Comparison of ENCODE assay signal across 20 cellular contexts in the genomic region with DNA sequence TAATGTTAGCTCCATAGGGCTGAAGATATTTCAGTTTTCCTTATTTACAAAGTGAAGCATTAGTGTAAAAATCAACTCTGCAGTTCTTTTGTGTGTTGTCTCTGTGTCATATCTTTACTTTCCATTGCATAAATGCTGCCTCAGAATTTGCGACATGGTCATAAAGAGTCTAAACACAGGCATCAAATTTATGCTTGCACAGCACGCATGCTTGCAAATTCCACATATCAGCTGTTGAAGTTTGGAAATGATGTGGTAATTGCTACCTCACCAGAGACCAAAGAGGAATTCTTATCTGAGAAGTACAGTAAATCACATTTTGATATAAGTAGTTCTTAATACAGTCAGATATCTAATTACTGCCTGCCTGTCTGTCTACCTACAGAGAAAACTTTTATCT.
A peak's percentile ranks its signal among the peaks of the same experiment; 100 is the strongest.
DNase-seq lines count a peak whose midpoint lies in the region; ATAC-seq and TF ChIP-seq lines count a peak whose summit lies in the region.
"Had no signal": no experiment of that assay in that cellular context is flagged by ENCODE, and none has a peak within 500 bp of the region (broad histone marks: within the 10 kb centered on the region; RNA-seq: fewer than 3 reads in every experiment).

No MANE protein-coding gene starts in this region.

- intact Hi-C loops in OCI-LY7 (cut with micrococcal nuclease; ENCODE audit: unreplicated experiment): no loop called here
- intact Hi-C loops in activated CD8-positive, alpha-beta T cell treated with anti-CD3 and anti-CD28 coated beads for 36 hours (cut with micrococcal nuclease): no loop called here

- H2AFZ ChIP-seq in OCI-LY7 (ENCODE audit: low read length) (peak overlapping the region; percentile 77; the same call in 1 of the 2 replicates), smooth muscle cell (ENCODE audit: low read depth) (peak overlapping the region; percentile 14)

- CTCF ChIA-PET in OCI-LY7 (lab: Charles Lee; ENCODE audit: unreplicated experiment): no interaction called here
- CTCF ChIA-PET in activated CD8-positive, alpha-beta T cell treated with anti-CD3 and anti-CD28 coated beads for 36 hours (lab: Charles Lee): no interaction called here

- WGBS in endodermal cell (ENCODE audit: insufficient coverage in 1 of 2, insufficient read length in 1 of 2), 2 experiments: 91% methylated on average over 2 of the region's 2 CpGs; no CpG with 5 or more reads in 1 of the 2 experiments
- WGBS in smooth muscle cell (ENCODE audit: low lambda C conversion rate): 43% methylated on average over 2 of the region's 2 CpGs

- no peaks in the 10 kb centered on the region for H3K36me3 Mint-ChIP-seq in endodermal cell (ENCODE audit: low read depth)
- H3K36me3 Mint-ChIP-seq in activated CD8-positive, alpha-beta T cell treated with anti-CD3 and anti-CD28 coated beads for 36 hours (ENCODE audit: low read depth): no peaks in the 10 kb centered on the region
- H3K36me3 Mint-ChIP-seq: IgD-negative memory B cell had no signal

- no peaks in the 10 kb centered on the region for H3F3A ChIP-seq in smooth muscle cell (ENCODE audit: low read depth)

- H3K79me2 ChIP-seq in OCI-LY7 (ENCODE audit: insufficient read depth, low read depth, low read length) (no peaks in the 10 kb centered on the region), smooth muscle cell (ENCODE audit: low read depth) (no peaks in the 10 kb centered on the region)

- no peak for ATAC-seq in HG03439 (IDR thresholded peaks at IDR 0.05; ENCODE audit: unreplicated experiment)
- ATAC-seq in activated CD8-positive, alpha-beta T cell treated with anti-CD3 and anti-CD28 coated beads for 36 hours: no peak
- ATAC-seq: A549 had no signal

- no peaks in the 10 kb centered on the region for H4K20me1 ChIP-seq in OCI-LY7 (ENCODE audit: insufficient read depth, low read length)
- no peaks in the 10 kb centered on the region for H4K20me1 ChIP-seq in smooth muscle cell (ENCODE audit: low read depth)

- peak overlapping the region; percentile 63 for H3K27ac Mint-ChIP-seq in endodermal cell
- no peak overlapping the region for H3K27ac Mint-ChIP-seq in activated CD8-positive, alpha-beta T cell treated with anti-CD3 and anti-CD28 coated beads for 36 hours
- H3K27ac Mint-ChIP-seq: CD4-positive, alpha-beta T cell; H9; IgD-negative memory B cell had no signal

- H3K4me1 ChIP-seq in OCI-LY7 (ENCODE audit: insufficient read depth, low read length, poor library complexity, severe bottlenecking) (no peaks in the 10 kb centered on the region), endodermal cell (ENCODE audit: control insufficient read depth, insufficient read depth, low read length) (peaks cover 9% of the 10 kb centered on the region), smooth muscle cell (ENCODE audit: low read depth) (no peaks in the 10 kb centered on the region)
- H3K4me1 ChIP-seq: A549 had no signal

- H3K4me2 ChIP-seq in OCI-LY7 (ENCODE audit: low read length): no peak overlapping the region
- H3K4me2 ChIP-seq in smooth muscle cell: no peak overlapping the region
- H3K4me2 ChIP-seq: A549 had no signal

- peaks cover 36% of the 10 kb centered on the region for H3K4me1 Mint-ChIP-seq in endodermal cell
- no peaks in the 10 kb centered on the region for H3K4me1 Mint-ChIP-seq in activated CD8-positive, alpha-beta T cell treated with anti-CD3 and anti-CD28 coated beads for 36 hours (ENCODE audit: low read depth)
- H3K4me1 Mint-ChIP-seq: H9, IgD-negative memory B cell had no signal

- no peaks in the 10 kb centered on the region for H3K9me2 ChIP-seq in OCI-LY7 (ENCODE audit: insufficient read depth, low read length)

- no peak overlapping the region for H3K4me3 Mint-ChIP-seq in endodermal cell
- no peak overlapping the region for H3K4me3 Mint-ChIP-seq in activated CD8-positive, alpha-beta T cell treated with anti-CD3 and anti-CD28 coated beads for 36 hours
- H3K4me3 Mint-ChIP-seq: CD4-positive, alpha-beta T cell; H9; IgD-negative memory B cell had no signal

- no peak for TF ChIP-seq CTCF in OCI-LY7 (conservative IDR thresholded peaks at IDR 0.05; ENCODE audit: low read length)
- TF ChIP-seq CTCF in endodermal cell (conservative IDR thresholded peaks at IDR 0.05): no peak
- TF ChIP-seq CTCF in smooth muscle cell (IDR thresholded peaks at IDR 0.05; ENCODE audit: borderline replicate concordance, insufficient read depth, poor library complexity, severe bottlenecking): no peak
- TF ChIP-seq CTCF in activated CD8-positive, alpha-beta T cell treated with anti-CD3 and anti-CD28 coated beads for 36 hours (IDR thresholded peaks at IDR 0.05): no peak

- H3K27ac ChIP-seq in OCI-LY7 (ENCODE audit: low read depth, low read length, poor library complexity, severe bottlenecking): no peak overlapping the region
- no peak overlapping the region for H3K27ac ChIP-seq in endodermal cell (ENCODE audit: low read depth, low read length)
- no peak overlapping the region for H3K27ac ChIP-seq in smooth muscle cell (ENCODE audit: low read depth)
- H3K27ac ChIP-seq: 22Rv1, A549, C4-2B, HL-60 had no signal

- H3K4me3 ChIP-seq in OCI-LY7 (ENCODE audit: low read depth, low read length, poor library complexity, severe bottlenecking): no peak overlapping the region
- H3K4me3 ChIP-seq in endodermal cell (ENCODE audit: low read length): no peak overlapping the region
- no peak overlapping the region for H3K4me3 ChIP-seq in smooth muscle cell
- H3K4me3 ChIP-seq: A549 had no signal

- H3K36me3 ChIP-seq in OCI-LY7 (ENCODE audit: insufficient read depth, low read length) (no peaks in the 10 kb centered on the region), endodermal cell (ENCODE audit: control insufficient read depth, insufficient read depth, low read length) (no peaks in the 10 kb centered on the region), smooth muscle cell (ENCODE audit: low read depth) (no peaks in the 10 kb centered on the region)

- POLR2A ChIA-PET in OCI-LY7 (lab: Charles Lee): interaction anchor here (0.7 to 1.8 kb wide), 2 partner anchors 20 to 26 kb away, joined by 3 read pairs; no protein-coding TSS in a partner anchor
- POLR2A ChIA-PET in activated CD8-positive, alpha-beta T cell treated with anti-CD3 and anti-CD28 coated beads for 36 hours (lab: Charles Lee): no interaction called here

- no peaks in the 10 kb centered on the region for H3K27me3 Mint-ChIP-seq in endodermal cell (ENCODE audit: insufficient read depth)
- no peaks in the 10 kb centered on the region for H3K27me3 Mint-ChIP-seq in activated CD8-positive, alpha-beta T cell treated with anti-CD3 and anti-CD28 coated beads for 36 hours
- H3K27me3 Mint-ChIP-seq: CD4-positive, alpha-beta T cell; IgD-negative memory B cell had no signal

- no peaks in the 10 kb centered on the region for H3K9me3 Mint-ChIP-seq in endodermal cell
- peaks cover 2% of the 10 kb centered on the region for H3K9me3 Mint-ChIP-seq in activated CD8-positive, alpha-beta T cell treated with anti-CD3 and anti-CD28 coated beads for 36 hours
- H3K9me3 Mint-ChIP-seq: H9 had no signal

- H3K27me3 ChIP-seq in endodermal cell (ENCODE audit: control insufficient read depth, insufficient read depth, low read length, poor library complexity, severe bottlenecking) (no peaks in the 10 kb centered on the region), smooth muscle cell (ENCODE audit: low read depth) (no peaks in the 10 kb centered on the region)

- peaks cover 6% of the 10 kb centered on the region; the same call in 1 of the 2 replicates for H3K9me3 ChIP-seq in OCI-LY7 (ENCODE audit: low read length)
- no peaks in the 10 kb centered on the region for H3K9me3 ChIP-seq in endodermal cell (ENCODE audit: control insufficient read depth, low read length)
- H3K9me3 ChIP-seq in smooth muscle cell (replicated peaks; ENCODE audit: low read depth): no peaks in the 10 kb centered on the region
- H3K9me3 ChIP-seq: A549 had no signal

- DNase-seq in NCI-H526 (lab: John Stamatoyannopoulos, UW) (peak; percentile 7 to 33), NCI-H526 treated with DMSO at 0.1 percent for 48 hours (lab: John Stamatoyannopoulos, UW) (no peak), OCI-LY7 (ENCODE audit: low spot score) (no peak), endodermal cell (no peak), smooth muscle cell (lab: John Stamatoyannopoulos, UW; ENCODE audit: unreplicated experiment) (no peak), HPDE6-E6E7 (ENCODE audit: extremely low spot score) (no peak)
- DNase-seq in activated CD8-positive, alpha-beta T cell treated with anti-CD3 and anti-CD28 coated beads for 36 hours: no peak
- DNase-seq: AML-193; CD4-positive, alpha-beta T cell; DMS153; DMS79; GDM1; GOT3; H9 had no signal

- H3K9ac ChIP-seq in endodermal cell (ENCODE audit: extremely low read depth, low read length, poor library complexity, severe bottlenecking) (no peak overlapping the region), smooth muscle cell (ENCODE audit: low read depth) (no peak overlapping the region)

- BruUV-seq in OCI-LY7 (replicated peaks; lab: Mats Ljungman, UMichigan): no TSS peak

Comparison
In these comparisons a context has a peak if more than half of its experiments do, and no peak if none do; other contexts are left out.
1. DNase-seq: peak in NCI-H526 (2 of 2); none in NCI-H526 treated with DMSO at 0.1 percent for 48 hours (single experiment), OCI-LY7 (single experiment), endodermal cell (single experiment), smooth muscle cell (single experiment), activated CD8-positive, alpha-beta T cell treated with anti-CD3 and anti-CD28 coated beads for 36 hours (single experiment) and HPDE6-E6E7 (single experiment).